24 cellular contexts compared by ENCODE assay signal in genomic region chr3:9377981-9378380, GRCh38.
"Had no signal": no experiment of that assay in that cellular context is flagged by ENCODE, and none has a peak within 500 bp of the region (broad histone marks: within the 10 kb centered on the region; RNA-seq: fewer than 3 reads in every experiment).

No MANE protein-coding gene starts in this region.

- H3K9me3 Mint-ChIP-seq: activated T-helper 2 cell treated with anti-CD3 and anti-CD28 coated beads, Interferon-gamma antibody, Interleukin-2, Interleukin-4, amounts not matched to agents 10 μg/mL and 5 μg/mL and 100 μg/mL, durations not matched to agents 14 hours and 24 hours and 36 hours; dendritic cell treated with granulocyte-macrophage colony-stimulating factor and Interleukin-4, amounts not matched to agents 40 ng/mL and 50 ng/mL, for 4 days; neural progenitor cell had no signal

- H3K27me3 ChIP-seq: brain microvascular endothelial cell, heart right ventricle, neural progenitor cell, upper lobe of left lung had no signal

- ATAC-seq: heart right ventricle, left cardiac atrium, mucosa of descending colon, SK-N-SH treated with all-trans-retinoic acid at 6 μM for 48 hours had no signal

- H3K4me1 Mint-ChIP-seq: neural progenitor cell had no signal

- H3K4me3 Mint-ChIP-seq: dendritic cell treated with granulocyte-macrophage colony-stimulating factor and Interleukin-4, amounts not matched to agents 40 ng/mL and 50 ng/mL, for 4 days; neural progenitor cell had no signal

- H3K27ac Mint-ChIP-seq: activated T-helper 2 cell treated with anti-CD3 and anti-CD28 coated beads, Interferon-gamma antibody, Interleukin-2, Interleukin-4, amounts not matched to agents 10 μg/mL and 5 μg/mL and 100 μg/mL, durations not matched to agents 14 hours and 24 hours and 36 hours; dendritic cell treated with granulocyte-macrophage colony-stimulating factor and Interleukin-4, amounts not matched to agents 40 ng/mL and 50 ng/mL, for 4 days; neural progenitor cell; progenitor cell of endocrine pancreas had no signal

- H3K9me3 ChIP-seq: heart right ventricle, mucosa of descending colon, thoracic aorta, upper lobe of left lung had no signal

- H3K27me3 Mint-ChIP-seq: dendritic cell treated with granulocyte-macrophage colony-stimulating factor and Interleukin-4, amounts not matched to agents 40 ng/mL and 50 ng/mL, for 4 days; progenitor cell of endocrine pancreas had no signal

- H3K27ac ChIP-seq: brain microvascular endothelial cell, neural progenitor cell, thoracic aorta, upper lobe of left lung had no signal

- DNase-seq: activated CD4-positive, alpha-beta T cell treated with anti-CD3 and anti-CD28 coated beads for 1 hour; activated CD4-positive, alpha-beta T cell treated with anti-CD3 and anti-CD28 coated beads, Interleukin-2, amount 50 U/mL, for 4 hours; activated naive CD4-positive, alpha-beta T cell; aorta; brain microvascular endothelial cell; caudate nucleus; effector CD4-positive, alpha-beta T cell; erythroblast; foreskin fibroblast; heart right ventricle; islet precursor cell; left cardiac atrium; mesendoderm; mucosa of descending colon; stimulated activated CD4-positive, alpha-beta T cell treated with anti-CD3 and anti-CD28 coated beads, Interleukin-2, amount 100 ng/mL, for 48 hours; stimulated activated CD8-positive, alpha-beta memory T cell treated with anti-CD3 and anti-CD28 coated beads, Interleukin-4, amount 100 ng/mL, for 48 hours; stimulated activated naive CD4-positive, alpha-beta T cell; upper lobe of left lung had no signal

- H3K4me3 ChIP-seq: heart right ventricle, mucosa of descending colon, neural progenitor cell, thoracic aorta, upper lobe of left lung had no signal
